21 cellular contexts compared by ENCODE assay signal in the genomic region with DNA sequence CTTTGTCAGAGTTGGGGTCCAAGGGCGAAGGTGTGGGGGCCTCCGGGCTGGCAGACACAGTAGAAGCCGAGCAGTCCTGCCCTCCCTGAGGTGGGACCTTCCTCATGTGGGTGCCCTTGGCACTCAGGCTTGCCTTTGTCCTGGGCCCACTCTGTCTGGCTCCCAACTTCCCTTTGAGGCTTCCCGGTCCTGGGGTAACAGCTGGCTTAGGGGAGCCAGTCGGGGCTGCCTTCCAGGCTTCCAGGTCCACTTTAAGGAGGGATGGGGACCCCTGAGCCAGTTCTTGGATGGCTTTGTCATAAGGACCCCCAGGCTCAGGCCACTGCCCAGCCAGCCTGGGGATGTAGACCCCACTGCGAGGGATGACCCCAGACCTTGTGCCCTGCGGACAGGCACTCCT. TPM values are rescaled to one million over a fixed set of nuclear protein-coding genes. Genes with fewer than 3 reads are reported as not detected.
A peak's percentile ranks its signal among the peaks of the same experiment; 100 is the strongest.
DNase-seq lines count a peak whose midpoint lies in the region; ATAC-seq and TF ChIP-seq lines count a peak whose summit lies in the region.
"Had no signal": no experiment of that assay in that cellular context is flagged by ENCODE, and none has a peak within 500 bp of the region (broad histone marks: within the 10 kb centered on the region; RNA-seq: fewer than 3 reads in every experiment).

No MANE protein-coding gene starts in this region.

- H3K27ac ChIP-seq in right cardiac atrium (ENCODE audit: low read length), result no peak overlapping the region
- no peak overlapping the region for H3K27ac ChIP-seq in osteoblast (ENCODE audit: low read depth, low read length)
- H3K27ac ChIP-seq in RWPE1, result no peak overlapping the region

- ATAC-seq in Right ventricle myocardium inferior, result no peak
- ATAC-seq in right cardiac atrium, result no peak
- no peak for ATAC-seq in GM18520 (IDR thresholded peaks at IDR 0.05; ENCODE audit: unreplicated experiment)
- ATAC-seq: GM23338 had no signal

- peaks cover 4% of the 10 kb centered on the region for H4K20me1 ChIP-seq in osteoblast (ENCODE audit: insufficient read depth, low read length)

- peak; percentile 31 for DNase-seq in Right ventricle myocardium inferior (ENCODE audit: missing footprints)
- no peak for DNase-seq in right cardiac atrium
- peak; percentile 50 for DNase-seq in islet precursor cell
- DNase-seq in osteoblast (ENCODE audit: insufficient read length, low spot score, missing footprints), result peak; percentile 81
- no peak for DNase-seq in RWPE1 (ENCODE audit: low spot score)
- DNase-seq: C1 segment of cervical spinal cord; Calu3; CD4-positive, alpha-beta memory T cell; COR-L47; DMS53; DMS79 treated with DMSO at 0.1 percent for 48 hours; HFFc6 had no signal

- H3K9me3 ChIP-seq in right cardiac atrium (ENCODE audit: control insufficient read depth, low read length) (no peaks in the 10 kb centered on the region), osteoblast (ENCODE audit: low read depth, low read length) (no peaks in the 10 kb centered on the region)
- H3K9me3 ChIP-seq: HAP-1 had no signal

- no peak overlapping the region for H2AFZ ChIP-seq in osteoblast (ENCODE audit: low read length)
- H2AFZ ChIP-seq: GM23338 had no signal

- no peaks in the 10 kb centered on the region for H3K36me3 ChIP-seq in osteoblast (ENCODE audit: insufficient read depth, low read length)
- H3K36me3 ChIP-seq: HAP-1 had no signal

- POLR2A ChIA-PET in RWPE1 (lab: Yijun Ruan, JAX; ENCODE audit: low non-redundant PET), result no interaction called here

- no peak overlapping the region for H3K4me2 ChIP-seq in osteoblast (ENCODE audit: insufficient read depth, low read length)
- H3K4me2 ChIP-seq: GM23338 had no signal

- H3K4me1 ChIP-seq in right cardiac atrium (ENCODE audit: control insufficient read depth, insufficient read depth, low read length) (peaks cover 1% of the 10 kb centered on the region), osteoblast (ENCODE audit: insufficient read depth, low read length) (no peaks in the 10 kb centered on the region)
- H3K4me1 ChIP-seq: HAP-1 had no signal

- no peak for TF ChIP-seq CTCF in osteoblast (IDR thresholded peaks at IDR 0.05; ENCODE audit: extremely low read depth, low read depth, low read length)
- TF ChIP-seq CTCF in RWPE1 (conservative IDR thresholded peaks at IDR 0.05; ENCODE audit: low read depth), result no peak

- H3K4me3 ChIP-seq in right cardiac atrium (ENCODE audit: low read length) (no peak overlapping the region), osteoblast (ENCODE audit: insufficient read depth, low read length) (no peak overlapping the region)
- H3K4me3 ChIP-seq: GM23338, HAP-1 had no signal

- intact Hi-C loops in Right ventricle myocardium inferior (cut with DNase I) (loop anchor here (5.0 kb wide), 1 partner anchor 433 kb away; no protein-coding TSS in a partner anchor), right cardiac atrium (cut with DNase I) (loop anchor here (5.0 to 10.0 kb wide), 5 partner anchors 80 to 430 kb away; no protein-coding TSS in a partner anchor)

- 83% methylated on average over 7 of the region's 7 CpGs for WGBS in right cardiac atrium

- CTCF ChIA-PET in RWPE1 (lab: Yijun Ruan, JAX), result interaction anchor here (0.9 kb wide), 1 partner anchor 132 kb away, joined by 5 read pairs; no protein-coding TSS in a partner anchor

- H3K27me3 ChIP-seq in right cardiac atrium (ENCODE audit: control insufficient read depth, insufficient read depth) (no peaks in the 10 kb centered on the region), osteoblast (ENCODE audit: insufficient read depth, low read length) (peaks cover 54% of the 10 kb centered on the region)

- H3K79me2 ChIP-seq in osteoblast (ENCODE audit: insufficient read depth, low read length), result no peaks in the 10 kb centered on the region

RNA-seq across cellular contexts. Expression of a gene that starts 7.8 kb away (rescaled TPM):
- total RNA-seq in Right ventricle myocardium inferior (0.27 TPM), right cardiac atrium (under 1 TPM in 2 of 4 donors, not detected in 2; 0.09 to 0.19 TPM), osteoblast (not detected in 2 replicates)
- polyA plus RNA-seq in right cardiac atrium, result 0.14 TPM
- total RNA-seq: A172, A673, Calu3, Daoy, G401, GM23338, HFFc6 had no signal
- polyA plus RNA-seq: BJ had no signal

RNA-seq across cellular contexts. Expression of a gene that starts 13.8 kb away (rescaled TPM):
- total RNA-seq in Right ventricle myocardium inferior (18.9 TPM), right cardiac atrium (10 to 100 TPM; 19.0 to 47.4 (median 34.4) TPM), osteoblast (2.7 and 4.0 TPM in 2 replicates)
- polyA plus RNA-seq in right cardiac atrium, result 37.2 TPM

RNA-seq across cellular contexts. Expression of a gene that starts 15.4 kb away (rescaled TPM):
- total RNA-seq in Right ventricle myocardium inferior (not detected), right cardiac atrium (not detected), osteoblast (not detected in 2 replicates)
- 0.14 TPM for polyA plus RNA-seq in right cardiac atrium
- total RNA-seq: A172; A673; Calu3; CD4-positive, alpha-beta memory T cell; Daoy; G401; H4; HFFc6 had no signal
- polyA plus RNA-seq: BJ; CD4-positive, alpha-beta memory T cell had no signal

RNA-seq across cellular contexts. Expression of a gene that starts 50.2 kb away (rescaled TPM):
- total RNA-seq in Right ventricle myocardium inferior, result 2.3 TPM
- total RNA-seq in right cardiac atrium, result 1 to 10 TPM; 4.6 to 5.8 (median 5.4) TPM
- 9.2 TPM for polyA plus RNA-seq in right cardiac atrium
- total RNA-seq in osteoblast, result 1.2 and 1.8 TPM in 2 replicates
- total RNA-seq: A673, Calu3, G401, GM23338, HFFc6 had no signal
- polyA plus RNA-seq: GM23338 had no signal

Comparison
In these comparisons a context has a peak if more than half of its experiments do, and no peak if none do; other contexts are left out.
1. DNase-seq: peak in Right ventricle myocardium inferior (single experiment), islet precursor cell (single experiment) and osteoblast (single experiment); none in right cardiac atrium (0 of 3) and RWPE1 (single experiment).